ENCODE assay signal across 20 cellular contexts in the genomic region with DNA sequence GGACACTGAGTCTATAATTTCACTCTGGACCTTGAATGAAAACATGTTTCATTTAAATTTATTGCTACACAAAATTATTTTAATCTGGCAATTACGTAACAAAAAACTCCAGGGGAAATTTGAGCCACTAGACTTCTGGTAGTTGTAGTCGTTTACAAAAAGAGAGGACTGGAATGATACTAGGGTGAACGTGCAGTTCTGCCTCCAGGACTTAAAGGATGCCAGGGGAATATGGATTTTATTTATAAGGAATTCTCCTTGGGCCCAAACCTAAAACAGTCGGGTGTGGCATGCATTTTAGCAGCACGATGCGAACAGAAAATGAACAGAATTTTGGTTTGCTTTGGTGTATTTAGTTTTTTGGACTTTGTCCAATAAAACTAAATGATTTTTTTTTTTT.
"Had no signal": no experiment of that assay in that cellular context is flagged by ENCODE, and none has a peak within 500 bp of the region (broad histone marks: within the 10 kb centered on the region; RNA-seq: fewer than 3 reads in every experiment).

No MANE protein-coding gene starts in this region.

- H3K27me3 Mint-ChIP-seq: naive thymus-derived CD4-positive, alpha-beta T cell; stimulated activated memory B cell treated with anti-CD40 and anti-IgM and Interleukin-4, amounts not matched to agents 10 μg/mL and 1 μg/mL and 100 μg/mL, for 72 hours; stimulated activated naive CD8-positive, alpha-beta T cell treated with anti-CD3 and anti-CD28 coated beads, Interleukin-15, amount 100 ng/mL, for 72 hours had no signal

- H3K36me3 ChIP-seq: right lobe of liver, thoracic aorta, transverse colon had no signal

- H3K4me2 ChIP-seq: hepatocyte had no signal

- H3K4me3 ChIP-seq: coronary artery, dorsolateral prefrontal cortex, hepatocyte, psoas muscle, right lobe of liver, thoracic aorta, transverse colon had no signal

- H3K27ac Mint-ChIP-seq: naive thymus-derived CD4-positive, alpha-beta T cell; nephron progenitor cell; stimulated activated memory B cell treated with anti-CD40 and anti-IgM and Interleukin-4, amounts not matched to agents 10 μg/mL and 1 μg/mL and 100 μg/mL, for 72 hours; stimulated activated naive CD8-positive, alpha-beta T cell treated with anti-CD3 and anti-CD28 coated beads, Interleukin-15, amount 100 ng/mL, for 72 hours had no signal

- DNase-seq: dorsolateral prefrontal cortex; effector CD8-positive, alpha-beta T cell; foreskin melanocyte; head of caudate nucleus; kidney glomerular epithelial cell; mesendoderm; naive thymus-derived CD4-positive, alpha-beta T cell; nephron progenitor cell; psoas muscle; retina; right lobe of liver; stimulated activated CD4-positive, alpha-beta T cell treated with anti-CD3 and anti-CD28 coated beads, Interleukin-15, amount 100 ng/mL, for 24 hours; stimulated activated CD4-positive, alpha-beta T cell treated with anti-CD3 and anti-CD28 coated beads, Interleukin-1b, Interleukin-23, amount 100 ng/mL, for 48 hours; stimulated activated CD4-positive, alpha-beta T cell treated with anti-CD3 and anti-CD28 coated beads, Interleukin-4, amount 100 ng/mL, for 24 hours; stimulated activated naive CD8-positive, alpha-beta T cell treated with anti-CD3 and anti-CD28 coated beads, Interleukin-15, amount 100 ng/mL, for 72 hours; transverse colon had no signal

- H3K4me3 Mint-ChIP-seq: naive thymus-derived CD4-positive, alpha-beta T cell; nephron progenitor cell; stimulated activated memory B cell treated with anti-CD40 and anti-IgM and Interleukin-4, amounts not matched to agents 10 μg/mL and 1 μg/mL and 100 μg/mL, for 72 hours; stimulated activated naive CD8-positive, alpha-beta T cell treated with anti-CD3 and anti-CD28 coated beads, Interleukin-15, amount 100 ng/mL, for 72 hours had no signal

- H3K36me3 Mint-ChIP-seq: naive thymus-derived CD4-positive, alpha-beta T cell; stimulated activated memory B cell treated with anti-CD40 and anti-IgM and Interleukin-4, amounts not matched to agents 10 μg/mL and 1 μg/mL and 100 μg/mL, for 72 hours had no signal

- H3K4me1 Mint-ChIP-seq: naive thymus-derived CD4-positive, alpha-beta T cell; stimulated activated memory B cell treated with anti-CD40 and anti-IgM and Interleukin-4, amounts not matched to agents 10 μg/mL and 1 μg/mL and 100 μg/mL, for 72 hours; stimulated activated naive CD8-positive, alpha-beta T cell treated with anti-CD3 and anti-CD28 coated beads, Interleukin-15, amount 100 ng/mL, for 72 hours had no signal

- H3K27ac ChIP-seq: coronary artery, dorsolateral prefrontal cortex, hepatocyte, psoas muscle, right lobe of liver, thoracic aorta, transverse colon had no signal

- H3K9me3 Mint-ChIP-seq: stimulated activated naive CD8-positive, alpha-beta T cell treated with anti-CD3 and anti-CD28 coated beads, Interleukin-15, amount 100 ng/mL, for 72 hours had no signal

- H2AFZ ChIP-seq: hepatocyte had no signal

- H3K27me3 ChIP-seq: dorsolateral prefrontal cortex, hepatocyte, right lobe of liver, transverse colon had no signal

- H3K9me3 ChIP-seq: psoas muscle, right lobe of liver, thoracic aorta, transverse colon had no signal

- H3K4me1 ChIP-seq: psoas muscle, right lobe of liver, transverse colon had no signal

- H3K79me2 ChIP-seq: hepatocyte had no signal
